Comparison of ENCODE assay signal across 1 cellular context in the genomic region with DNA sequence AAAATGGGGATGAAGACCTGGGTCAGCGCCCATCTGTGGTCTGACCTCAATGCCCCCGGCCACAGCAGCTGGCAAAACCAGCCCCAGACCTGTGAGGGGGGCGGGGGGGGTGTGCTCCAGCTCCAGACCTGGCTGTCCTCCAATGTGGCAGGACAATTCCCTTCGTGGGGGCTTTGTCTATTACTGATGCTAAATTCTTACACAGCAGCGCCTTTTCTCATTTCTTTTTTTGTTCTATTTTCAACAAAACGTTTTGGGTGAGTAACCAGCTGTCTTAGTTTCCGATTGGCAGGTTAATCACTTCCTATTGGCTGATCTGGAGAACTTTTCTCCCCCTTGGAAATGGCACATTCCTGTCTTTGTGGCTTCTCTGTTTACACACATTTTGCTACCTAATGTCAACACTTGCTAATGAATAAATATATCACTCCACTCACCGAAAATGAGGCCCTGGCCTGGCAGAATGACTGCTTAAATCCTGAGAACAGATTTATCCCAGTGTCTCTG.
A peak's percentile ranks its signal among the peaks of the same experiment; 100 is the strongest.
TF ChIP-seq lines count a peak whose summit lies in the region.

No MANE protein-coding gene starts in this region.

TF ChIP-seq in HepG2, 621 proteins besides CTCF, POLR2A, EP300 and RAD21 (continued from another document):
- TF ChIP-seq, protein P1, sequence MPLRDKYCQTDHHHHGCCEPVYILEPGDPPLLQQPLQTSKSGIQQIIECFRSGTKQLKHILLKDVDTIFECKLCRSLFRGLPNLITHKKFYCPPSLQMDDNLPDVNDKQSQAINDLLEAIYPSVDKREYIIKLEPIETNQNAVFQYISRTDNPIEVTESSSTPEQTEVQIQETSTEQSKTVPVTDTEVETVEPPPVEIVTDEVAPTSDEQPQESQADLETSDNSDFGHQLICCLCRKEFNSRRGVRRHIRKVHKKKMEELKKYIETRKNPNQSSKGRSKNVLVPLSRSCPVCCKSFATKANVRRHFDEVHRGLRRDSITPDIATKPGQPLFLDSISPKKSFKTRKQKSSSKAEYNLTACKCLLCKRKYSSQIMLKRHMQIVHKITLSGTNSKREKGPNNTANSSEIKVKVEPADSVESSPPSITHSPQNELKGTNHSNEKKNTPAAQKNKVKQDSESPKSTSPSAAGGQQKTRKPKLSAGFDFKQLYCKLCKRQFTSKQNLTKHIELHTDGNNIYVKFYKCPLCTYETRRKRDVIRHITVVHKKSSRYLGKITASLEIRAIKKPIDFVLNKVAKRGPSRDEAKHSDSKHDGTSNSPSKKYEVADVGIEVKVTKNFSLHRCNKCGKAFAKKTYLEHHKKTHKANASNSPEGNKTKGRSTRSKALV (CRISPR knock-in tag; IDR thresholded peaks at IDR 0.05): 0 out of 2 replicates have a peak, but pooled peaks have one; percentile 31
- TF ChIP-seq RXRA (CRISPR knock-in tag; IDR thresholded peaks at IDR 0.05) (peak; percentile 63; the same call in 1 of the 2 replicates), HMG20A (CRISPR knock-in tag; IDR thresholded peaks at IDR 0.05; ENCODE audit: borderline replicate concordance) (peak; percentile 18; the same call in 1 of the 2 replicates), RARA (CRISPR knock-in tag; IDR thresholded peaks at IDR 0.05) (peak; percentile 11; the same call in 1 of the 2 replicates), RNF2 (conservative IDR thresholded peaks at IDR 0.05; ENCODE audit: low read depth) (no peak), AGO2 (optimal IDR thresholded peaks at IDR 0.05; ENCODE audit: low read depth, low read length) (no peak)
